Comparison of ENCODE assay signal across 20 cellular contexts in the genomic region with DNA sequence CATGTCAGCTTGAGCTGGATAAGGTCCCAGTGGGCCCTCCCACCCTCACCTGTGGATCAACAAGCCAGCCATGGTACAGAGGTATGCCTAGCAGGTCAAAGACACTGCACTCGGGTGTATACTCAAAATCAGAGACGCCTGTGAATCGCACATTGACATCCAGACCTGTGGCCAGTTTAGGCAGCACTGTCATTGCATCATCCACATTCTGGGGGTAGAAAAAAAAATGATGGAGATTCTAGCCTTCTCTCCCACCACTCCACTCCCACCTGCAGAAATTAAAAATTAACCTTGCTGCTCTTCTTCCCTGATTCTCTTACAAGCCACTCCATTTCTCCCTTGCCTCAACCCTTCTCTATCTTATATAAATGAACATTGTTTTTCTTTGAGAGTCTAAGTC. TPM values are rescaled to one million over a fixed set of nuclear protein-coding genes. Genes with fewer than 3 reads are reported as not detected.
DNase-seq lines count a peak whose midpoint lies in the region; ATAC-seq, FAIRE-seq and TF ChIP-seq lines count a peak whose summit lies in the region.
"Had no signal": no experiment of that assay in that cellular context is flagged by ENCODE, and none has a peak within 500 bp of the region (broad histone marks: within the 10 kb centered on the region; RNA-seq: fewer than 3 reads in every experiment).

No MANE protein-coding gene starts in this region.

- intact Hi-C loops in HepG2 (cut with micrococcal nuclease; ENCODE audit: unreplicated experiment): no loop called here
- intact Hi-C loops in right lobe of liver (cut with DNase I): no loop called here

- no peak overlapping the region for H3K4me3 Mint-ChIP-seq in T-helper 1 cell treated with Interleukin-12 subunit alpha and Interleukin-12 subunit beta and Interleukin-4 antibody, amounts not matched to agents 30 μg/mL and 1 μg/mL, for 36 hours
- H3K4me3 Mint-ChIP-seq in activated T-helper 17 cell treated with anti-CD3 and anti-CD28 coated beads, Interleukin-2, amount 50 U/mL, for 72 hours: no peak overlapping the region
- H3K4me3 Mint-ChIP-seq: B cell; CD8-positive, alpha-beta memory T cell had no signal

- no peaks in the 10 kb centered on the region for H4K20me1 ChIP-seq in HepG2 (ENCODE audit: insufficient read depth, low read length)

- peaks cover 29% of the 10 kb centered on the region for H3K36me3 Mint-ChIP-seq in T-helper 1 cell treated with Interleukin-12 subunit alpha and Interleukin-12 subunit beta and Interleukin-4 antibody, amounts not matched to agents 30 μg/mL and 1 μg/mL, for 36 hours (ENCODE audit: low read depth)
- peaks cover 30% of the 10 kb centered on the region for H3K36me3 Mint-ChIP-seq in activated T-helper 17 cell treated with anti-CD3 and anti-CD28 coated beads, Interleukin-2, amount 50 U/mL, for 72 hours (ENCODE audit: low read depth)

- 87% methylated on average over 3 of the region's 3 CpGs for WGBS in HepG2 (ENCODE audit: low lambda C conversion rate)
- 71% methylated on average over 2 of the region's 3 CpGs for WGBS in right lobe of liver (ENCODE audit: insufficient coverage, low coverage, low lambda C conversion rate, missing lambda C conversion rate)

- POLR2A ChIA-PET in HepG2 (lab: Yijun Ruan, JAX): interaction anchor here (1.4 to 9.1 kb wide), 2 partner anchors 19 to 27 kb away, joined by 4 to 150 read pairs; a partner anchor contains a TSS

- no peak overlapping the region for H3K4me3 ChIP-seq in HepG2 (replicated peaks in 1 of 3; ENCODE audit: insufficient read depth in 1 of 3, low read depth in 2 of 3, low read length in 3 of 3)
- no peak overlapping the region for H3K4me3 ChIP-seq in right lobe of liver
- H3K4me3 ChIP-seq in neutrophil (ENCODE audit: low read depth in 1 of 2, low read length in 1 of 2): peak overlapping the region in 1 of 2 experiments; percentile 90

- CTCF ChIA-PET in HepG2 (lab: Yijun Ruan, JAX; ENCODE audit: low intra/inter-chr PET ratio, low total read pairs): no interaction called here

- no peaks in the 10 kb centered on the region for H3K9me3 Mint-ChIP-seq in T-helper 1 cell treated with Interleukin-12 subunit alpha and Interleukin-12 subunit beta and Interleukin-4 antibody, amounts not matched to agents 30 μg/mL and 1 μg/mL, for 36 hours
- no peaks in the 10 kb centered on the region for H3K9me3 Mint-ChIP-seq in activated T-helper 17 cell treated with anti-CD3 and anti-CD28 coated beads, Interleukin-2, amount 50 U/mL, for 72 hours
- H3K9me3 Mint-ChIP-seq: CD8-positive, alpha-beta memory T cell had no signal

- H3K4me1 ChIP-seq in HepG2 (ENCODE audit: insufficient read depth, low read length) (peaks cover 59% of the 10 kb centered on the region), right lobe of liver (peaks cover 0 to 27% (median 13%) of the 10 kb centered on the region in 4 donors), neutrophil (ENCODE audit: control insufficient read depth in 1 of 2, insufficient read depth in 1 of 2, low read depth in 1 of 2, low read length in 1 of 2) (peaks cover 59 to 66% of the 10 kb centered on the region in 2 experiments)

- no peaks in the 10 kb centered on the region for H3K9me3 ChIP-seq in HepG2 (ENCODE audit: low read length)
- no peaks in the 10 kb centered on the region for H3K9me3 ChIP-seq in right lobe of liver
- H3K9me3 ChIP-seq in neutrophil: no peaks in the 10 kb centered on the region

- TF ChIP-seq CTCF in HepG2 (CRISPR knock-in tag; IDR thresholded peaks at IDR 0.05) (no peak), right lobe of liver (IDR thresholded peaks at IDR 0.05) (no peak), neutrophil (IDR thresholded peaks at IDR 0.05) (no peak)

- H2AFZ ChIP-seq in HepG2 (ENCODE audit: low read length): no peak overlapping the region

- TF ChIP-seq POLR2A in HepG2 (IDR thresholded peaks at IDR 0.05; ENCODE audit: insufficient read depth in 1 of 2, low read depth in 2 of 2, low read length in 2 of 2): no peak
- no peak for TF ChIP-seq POLR2A in right lobe of liver (IDR thresholded peaks at IDR 0.05)

- FAIRE-seq in HepG2 (lab: Jason Lieb, UNC): no peak
- FAIRE-seq: D721Med, H1 had no signal

- H3K27ac Mint-ChIP-seq in T-helper 1 cell treated with Interleukin-12 subunit alpha and Interleukin-12 subunit beta and Interleukin-4 antibody, amounts not matched to agents 30 μg/mL and 1 μg/mL, for 36 hours: peak overlapping the region; percentile 45
- H3K27ac Mint-ChIP-seq in activated T-helper 17 cell treated with anti-CD3 and anti-CD28 coated beads, Interleukin-2, amount 50 U/mL, for 72 hours: peak overlapping the region; percentile 7
- H3K27ac Mint-ChIP-seq: B cell had no signal

- H3K79me2 ChIP-seq in HepG2 (ENCODE audit: insufficient read depth, low read length): peaks cover 9% of the 10 kb centered on the region

- H3K4me2 ChIP-seq in HepG2 (ENCODE audit: low read depth, low read length): no peak overlapping the region

- H3K4me1 Mint-ChIP-seq in T-helper 1 cell treated with Interleukin-12 subunit alpha and Interleukin-12 subunit beta and Interleukin-4 antibody, amounts not matched to agents 30 μg/mL and 1 μg/mL, for 36 hours (ENCODE audit: low read depth): peaks cover 41% of the 10 kb centered on the region
- H3K4me1 Mint-ChIP-seq in activated T-helper 17 cell treated with anti-CD3 and anti-CD28 coated beads, Interleukin-2, amount 50 U/mL, for 72 hours: peaks cover 14% of the 10 kb centered on the region

- H3K27me3 ChIP-seq in HepG2 (ENCODE audit: control insufficient read depth in 1 of 2, insufficient read depth in 2 of 2, low read length in 2 of 2) (no peaks in the 10 kb centered on the region), right lobe of liver (no peaks in the 10 kb centered on the region), neutrophil (no peaks in the 10 kb centered on the region)

- TF ChIP-seq EP300 in HepG2 (IDR thresholded peaks at IDR 0.05; ENCODE audit: low read depth in 2 of 2, low read length in 2 of 2) (no peak), HepG2 (CRISPR knock-in tag; IDR thresholded peaks at IDR 0.05; ENCODE audit: borderline replicate concordance) (no peak)

- ATAC-seq in HepG2: no peak
- no peak for ATAC-seq in right lobe of liver
- no peak for ATAC-seq in activated T-helper 17 cell treated with anti-CD3 and anti-CD28 coated beads, Interleukin-2, amount 50 U/mL, for 72 hours (replicated peaks)
- no peak for ATAC-seq in GM21381 (IDR thresholded peaks at IDR 0.05; ENCODE audit: unreplicated experiment)

- in situ Hi-C loops in HepG2 (cut with HindIII; ENCODE audit: extremely low pct_ligation_motif_present, low pct_unique_long_range_greater_than_20kb): no loop called here

- no peaks in the 10 kb centered on the region for H3K27me3 Mint-ChIP-seq in T-helper 1 cell treated with Interleukin-12 subunit alpha and Interleukin-12 subunit beta and Interleukin-4 antibody, amounts not matched to agents 30 μg/mL and 1 μg/mL, for 36 hours (ENCODE audit: low read depth)
- no peaks in the 10 kb centered on the region for H3K27me3 Mint-ChIP-seq in activated T-helper 17 cell treated with anti-CD3 and anti-CD28 coated beads, Interleukin-2, amount 50 U/mL, for 72 hours
- H3K27me3 Mint-ChIP-seq: B cell had no signal

- BruUV-seq in HepG2 (replicated peaks; lab: Mats Ljungman, UMichigan): no TSS peak

- TF ChIP-seq RAD21 in HepG2 (CRISPR knock-in tag; IDR thresholded peaks at IDR 0.05): no peak

- no peak overlapping the region for H3K9ac ChIP-seq in HepG2 (ENCODE audit: insufficient read depth, low read depth, low read length)

- peaks cover 12 to 34% of the 10 kb centered on the region in 2 experiments; a peak in 4 of 5 replicates for H3K36me3 ChIP-seq in HepG2 (replicated peaks in 1 of 2; ENCODE audit: control insufficient read depth in 1 of 2, insufficient read depth in 2 of 2, low read length in 2 of 2)
- peaks cover 0 to 38% (median 13%) of the 10 kb centered on the region in 4 donors for H3K36me3 ChIP-seq in right lobe of liver
- H3K36me3 ChIP-seq in neutrophil: peaks cover 62% of the 10 kb centered on the region

- DNase-seq in T-helper 1 cell (no peak), HepG2 (ENCODE audit: low spot score) (no peak), right lobe of liver (no peak)
- no peak for DNase-seq in activated CD8-positive, alpha-beta memory T cell treated with anti-CD3 and anti-CD28 coated beads for 24 hours
- DNase-seq: CD8-positive, alpha-beta memory T cell; DMS79; NCI-H1092; NCI-H146; NCI-H2081 treated with DMSO at 0.1 percent for 48 hours; NCI-H524; SHP77 had no signal

- no peak overlapping the region for H3K27ac ChIP-seq in HepG2 (ENCODE audit: extremely low read length, insufficient read depth, low read length)
- no peak overlapping the region for H3K27ac ChIP-seq in right lobe of liver
- H3K27ac ChIP-seq in neutrophil: peak overlapping the region; percentile 96
- H3K27ac ChIP-seq: 22Rv1 had no signal

RNA-seq across cellular contexts. Expression of a gene that starts 6.3 kb away (rescaled TPM):
- total RNA-seq in HepG2 (2016; rRNA removed; fragmentation: Illumina TruSeq; extraction: Trizol) (9.2 and 11.1 TPM in 2 replicates), right lobe of liver (10 to 100 TPM; 10.1 to 19.7 (median 15.4) TPM)
- 1.5 and 1.9 TPM in 2 replicates for total RNA-seq in HepG2 (2016; cell fraction: cytosol; rRNA removed; fragmentation: Illumina TruSeq; extraction: Trizol; ENCODE audit: low read depth)
- 8.8 and 11.0 TPM in 2 replicates for total RNA-seq in HepG2 (2016; cell fraction: insoluble cytoplasmic fraction; rRNA removed; fragmentation: Illumina TruSeq; extraction: Trizol)
- total RNA-seq in HepG2 (2016; cell fraction: membrane; rRNA removed; fragmentation: Illumina TruSeq; extraction: Trizol): 3.7 and 4.9 TPM in 2 replicates
- 8.5 and 8.9 TPM in 2 replicates for total RNA-seq in HepG2 (2016; cell fraction: nucleus; rRNA removed; fragmentation: Illumina TruSeq; extraction: Trizol)
- 15.0 and 18.0 TPM in 2 replicates for polyA plus RNA-seq in HepG2 (2011; rRNA removed)
- polyA plus RNA-seq in HepG2 (2011; cell fraction: cytosol; rRNA removed): 7.7 and 9.4 TPM in 2 replicates
- 31.0 and 32.8 TPM in 2 replicates for polyA plus RNA-seq in HepG2 (2011; cell fraction: nucleus; rRNA removed)
- polyA plus RNA-seq in HepG2 (2012): 8.2 and 9.6 TPM in 2 replicates
- 0.92 and 1.1 TPM in 2 replicates for polyA plus RNA-seq in HepG2 (2016; cell fraction: cytosol; fragmentation: Illumina TruSeq; extraction: Trizol; ENCODE audit: low read depth)
- polyA plus RNA-seq in HepG2 (2016; cell fraction: insoluble cytoplasmic fraction; fragmentation: Illumina TruSeq; extraction: Trizol; ENCODE audit: low read depth): 7.1 and 9.8 TPM in 2 replicates
- polyA plus RNA-seq in HepG2 (2016; cell fraction: membrane; fragmentation: Illumina TruSeq; extraction: Trizol; ENCODE audit: low read depth): 2.3 and 3.0 TPM in 2 replicates
- 13.4 and 14.4 TPM in 2 replicates for polyA plus RNA-seq in HepG2 (2016; cell fraction: nucleus; fragmentation: Illumina TruSeq; extraction: Trizol; ENCODE audit: insufficient read depth, low read depth)
- polyA minus RNA-seq in HepG2 (2011; rRNA and poly(A)+ RNA removed; ENCODE audit: low replicate concordance): 24.5 and 31.9 TPM in 2 replicates
- polyA minus RNA-seq in HepG2 (2011; cell fraction: cytosol; rRNA and poly(A)+ RNA removed): 13.3 and 14.8 TPM in 2 replicates
- 13.6 and 15.3 TPM in 2 replicates for polyA minus RNA-seq in HepG2 (2011; cell fraction: nucleus; rRNA and poly(A)+ RNA removed)
- 10 to 100 TPM; 10.9 to 22.6 TPM for total RNA-seq in activated T-helper 17 cell treated with anti-CD3 and anti-CD28 coated beads, Interleukin-2, amount 50 U/mL, for 72 hours

RNA-seq across cellular contexts. Expression of a gene that starts 7.8 kb away (rescaled TPM):
- total RNA-seq in HepG2 (2016; rRNA removed; fragmentation: Illumina TruSeq; extraction: Trizol) (19.0 and 26.2 TPM in 2 replicates), right lobe of liver (10 to 100 TPM in 4 of 6 experiments, 1 to 10 TPM in 2; 4.7 to 12.0 (median 10.1) TPM)
- 12.5 and 13.5 TPM in 2 replicates for total RNA-seq in HepG2 (2016; cell fraction: cytosol; rRNA removed; fragmentation: Illumina TruSeq; extraction: Trizol; ENCODE audit: low read depth)
- total RNA-seq in HepG2 (2016; cell fraction: insoluble cytoplasmic fraction; rRNA removed; fragmentation: Illumina TruSeq; extraction: Trizol): 18.9 and 24.2 TPM in 2 replicates
- 15.0 and 18.8 TPM in 2 replicates for total RNA-seq in HepG2 (2016; cell fraction: membrane; rRNA removed; fragmentation: Illumina TruSeq; extraction: Trizol)
- 10.4 and 11.9 TPM in 2 replicates for total RNA-seq in HepG2 (2016; cell fraction: nucleus; rRNA removed; fragmentation: Illumina TruSeq; extraction: Trizol)
- 24.4 and 31.9 TPM in 2 replicates for polyA plus RNA-seq in HepG2 (2011; rRNA removed)
- polyA plus RNA-seq in HepG2 (2011; cell fraction: cytosol; rRNA removed): 27.4 and 28.5 TPM in 2 replicates
- 14.1 and 14.8 TPM in 2 replicates for polyA plus RNA-seq in HepG2 (2011; cell fraction: nucleus; rRNA removed)
- polyA plus RNA-seq in HepG2 (2012): 15.7 and 18.3 TPM in 2 replicates
- polyA plus RNA-seq in HepG2 (2016; cell fraction: cytosol; fragmentation: Illumina TruSeq; extraction: Trizol; ENCODE audit: low read depth): 4.3 and 5.1 TPM in 2 replicates
- 30.3 and 30.6 TPM in 2 replicates for polyA plus RNA-seq in HepG2 (2016; cell fraction: insoluble cytoplasmic fraction; fragmentation: Illumina TruSeq; extraction: Trizol; ENCODE audit: low read depth)
- polyA plus RNA-seq in HepG2 (2016; cell fraction: membrane; fragmentation: Illumina TruSeq; extraction: Trizol; ENCODE audit: low read depth): 12.6 and 13.9 TPM in 2 replicates
- 18.7 and 18.9 TPM in 2 replicates for polyA plus RNA-seq in HepG2 (2016; cell fraction: nucleus; fragmentation: Illumina TruSeq; extraction: Trizol; ENCODE audit: insufficient read depth, low read depth)
- 47.8 and 51.4 TPM in 2 replicates for polyA minus RNA-seq in HepG2 (2011; rRNA and poly(A)+ RNA removed; ENCODE audit: low replicate concordance)
- 18.1 and 20.1 TPM in 2 replicates for polyA minus RNA-seq in HepG2 (2011; cell fraction: cytosol; rRNA and poly(A)+ RNA removed)
- 10.6 and 12.7 TPM in 2 replicates for polyA minus RNA-seq in HepG2 (2011; cell fraction: nucleus; rRNA and poly(A)+ RNA removed)
- 10 to 100 TPM; 12.5 to 15.3 TPM for total RNA-seq in activated T-helper 17 cell treated with anti-CD3 and anti-CD28 coated beads, Interleukin-2, amount 50 U/mL, for 72 hours

RNA-seq across cellular contexts. Expression of a gene that starts 18.3 kb away (rescaled TPM):
- total RNA-seq in HepG2 (2016; rRNA removed; fragmentation: Illumina TruSeq; extraction: Trizol) (23.9 and 29.9 TPM in 2 replicates), right lobe of liver (10 to 100 TPM in 5 of 6 experiments, 1 to 10 TPM in 1; 9.9 to 18.5 (median 15.1) TPM)
- 23.6 and 28.6 TPM in 2 replicates for total RNA-seq in HepG2 (2016; cell fraction: cytosol; rRNA removed; fragmentation: Illumina TruSeq; extraction: Trizol; ENCODE audit: low read depth)
- 24.2 and 31.1 TPM in 2 replicates for total RNA-seq in HepG2 (2016; cell fraction: insoluble cytoplasmic fraction; rRNA removed; fragmentation: Illumina TruSeq; extraction: Trizol)
- total RNA-seq in HepG2 (2016; cell fraction: membrane; rRNA removed; fragmentation: Illumina TruSeq; extraction: Trizol): 36.8 and 45.0 TPM in 2 replicates
- total RNA-seq in HepG2 (2016; cell fraction: nucleus; rRNA removed; fragmentation: Illumina TruSeq; extraction: Trizol): 13.1 and 16.4 TPM in 2 replicates
- polyA plus RNA-seq in HepG2 (2011; rRNA removed): 13.3 and 14.3 TPM in 2 replicates
- polyA plus RNA-seq in HepG2 (2011; cell fraction: cytosol; rRNA removed): 13.7 and 18.5 TPM in 2 replicates
- 22.7 and 24.4 TPM in 2 replicates for polyA plus RNA-seq in HepG2 (2011; cell fraction: nucleus; rRNA removed)
- 8.0 and 10.7 TPM in 2 replicates for polyA plus RNA-seq in HepG2 (2012)
- 31.8 and 41.1 TPM in 2 replicates for polyA plus RNA-seq in HepG2 (2016; cell fraction: cytosol; fragmentation: Illumina TruSeq; extraction: Trizol; ENCODE audit: low read depth)
- 34.4 and 34.7 TPM in 2 replicates for polyA plus RNA-seq in HepG2 (2016; cell fraction: insoluble cytoplasmic fraction; fragmentation: Illumina TruSeq; extraction: Trizol; ENCODE audit: low read depth)
- polyA plus RNA-seq in HepG2 (2016; cell fraction: membrane; fragmentation: Illumina TruSeq; extraction: Trizol; ENCODE audit: low read depth): 37.6 and 45.5 TPM in 2 replicates
- polyA plus RNA-seq in HepG2 (2016; cell fraction: nucleus; fragmentation: Illumina TruSeq; extraction: Trizol; ENCODE audit: insufficient read depth, low read depth): 19.8 and 22.9 TPM in 2 replicates
- polyA minus RNA-seq in HepG2 (2011; rRNA and poly(A)+ RNA removed; ENCODE audit: low replicate concordance): 6.4 and 37.2 TPM in 2 replicates
- polyA minus RNA-seq in HepG2 (2011; cell fraction: cytosol; rRNA and poly(A)+ RNA removed): 11.8 and 16.0 TPM in 2 replicates
- 13.8 and 14.7 TPM in 2 replicates for polyA minus RNA-seq in HepG2 (2011; cell fraction: nucleus; rRNA and poly(A)+ RNA removed)
- total RNA-seq in activated T-helper 17 cell treated with anti-CD3 and anti-CD28 coated beads, Interleukin-2, amount 50 U/mL, for 72 hours: under 1 TPM; 0.19 to 0.30 TPM
- total RNA-seq: CD8-positive, alpha-beta memory T cell had no signal
- polyA plus RNA-seq: CD8-positive, alpha-beta memory T cell had no signal

RNA-seq across cellular contexts. Expression of a gene that starts 25.8 kb away (rescaled TPM):
- total RNA-seq in HepG2 (2016; rRNA removed; fragmentation: Illumina TruSeq; extraction: Trizol) (188 and 298 TPM in 2 replicates), right lobe of liver (100 to 1,000 TPM; 298 to 572 (median 459) TPM)
- 172 and 174 TPM in 2 replicates for total RNA-seq in HepG2 (2016; cell fraction: cytosol; rRNA removed; fragmentation: Illumina TruSeq; extraction: Trizol; ENCODE audit: low read depth)
- 172 and 303 TPM in 2 replicates for total RNA-seq in HepG2 (2016; cell fraction: insoluble cytoplasmic fraction; rRNA removed; fragmentation: Illumina TruSeq; extraction: Trizol)
- total RNA-seq in HepG2 (2016; cell fraction: membrane; rRNA removed; fragmentation: Illumina TruSeq; extraction: Trizol): 391 and 396 TPM in 2 replicates
- 237 and 286 TPM in 2 replicates for total RNA-seq in HepG2 (2016; cell fraction: nucleus; rRNA removed; fragmentation: Illumina TruSeq; extraction: Trizol)
- polyA plus RNA-seq in HepG2 (2011; rRNA removed): 269 and 315 TPM in 2 replicates
- polyA plus RNA-seq in HepG2 (2011; cell fraction: cytosol; rRNA removed): 210 and 326 TPM in 2 replicates
- 209 and 246 TPM in 2 replicates for polyA plus RNA-seq in HepG2 (2011; cell fraction: nucleus; rRNA removed)
- polyA plus RNA-seq in HepG2 (2012): 202 and 241 TPM in 2 replicates
- 183 and 188 TPM in 2 replicates for polyA plus RNA-seq in HepG2 (2016; cell fraction: cytosol; fragmentation: Illumina TruSeq; extraction: Trizol; ENCODE audit: low read depth)
- 211 and 221 TPM in 2 replicates for polyA plus RNA-seq in HepG2 (2016; cell fraction: insoluble cytoplasmic fraction; fragmentation: Illumina TruSeq; extraction: Trizol; ENCODE audit: low read depth)
- 341 and 359 TPM in 2 replicates for polyA plus RNA-seq in HepG2 (2016; cell fraction: membrane; fragmentation: Illumina TruSeq; extraction: Trizol; ENCODE audit: low read depth)
- 425 and 431 TPM in 2 replicates for polyA plus RNA-seq in HepG2 (2016; cell fraction: nucleus; fragmentation: Illumina TruSeq; extraction: Trizol; ENCODE audit: insufficient read depth, low read depth)
- polyA minus RNA-seq in HepG2 (2011; rRNA and poly(A)+ RNA removed; ENCODE audit: low replicate concordance): 346 and 363 TPM in 2 replicates
- polyA minus RNA-seq in HepG2 (2011; cell fraction: cytosol; rRNA and poly(A)+ RNA removed): 145 and 155 TPM in 2 replicates
- 108 and 145 TPM in 2 replicates for polyA minus RNA-seq in HepG2 (2011; cell fraction: nucleus; rRNA and poly(A)+ RNA removed)
- total RNA-seq in activated T-helper 17 cell treated with anti-CD3 and anti-CD28 coated beads, Interleukin-2, amount 50 U/mL, for 72 hours: 100 to 1,000 TPM; 114 to 212 TPM

RNA-seq across cellular contexts. Expression of a gene that starts 36.0 kb away (rescaled TPM):
- total RNA-seq in HepG2 (2016; rRNA removed; fragmentation: Illumina TruSeq; extraction: Trizol) (0.20 and 0.40 TPM in 2 replicates), right lobe of liver (under 1 TPM in 5 of 6 experiments, not detected in 1; 0.12 to 0.76 (median 0.42) TPM)
- total RNA-seq in HepG2 (2016; cell fraction: cytosol; rRNA removed; fragmentation: Illumina TruSeq; extraction: Trizol; ENCODE audit: low read depth): 0.10 and 0.62 TPM in 2 replicates
- 0.19 and 0.41 TPM in 2 replicates for total RNA-seq in HepG2 (2016; cell fraction: insoluble cytoplasmic fraction; rRNA removed; fragmentation: Illumina TruSeq; extraction: Trizol)
- total RNA-seq in HepG2 (2016; cell fraction: membrane; rRNA removed; fragmentation: Illumina TruSeq; extraction: Trizol): 0.21 and 0.40 TPM in 2 replicates
- total RNA-seq in HepG2 (2016; cell fraction: nucleus; rRNA removed; fragmentation: Illumina TruSeq; extraction: Trizol): 0.50 and 1.3 TPM in 2 replicates
- polyA plus RNA-seq in HepG2 (2011; rRNA removed): 0.84 and 1.1 TPM in 2 replicates
- 0.13 and 0.17 TPM in 2 replicates for polyA plus RNA-seq in HepG2 (2011; cell fraction: cytosol; rRNA removed)
- polyA plus RNA-seq in HepG2 (2011; cell fraction: nucleus; rRNA removed): 3.3 and 3.7 TPM in 2 replicates
- 0.52 and 0.79 TPM in 2 replicates for polyA plus RNA-seq in HepG2 (2012)
- 0.08 TPM in 2 replicates for polyA plus RNA-seq in HepG2 (2016; cell fraction: cytosol; fragmentation: Illumina TruSeq; extraction: Trizol; ENCODE audit: low read depth)
- polyA plus RNA-seq in HepG2 (2016; cell fraction: insoluble cytoplasmic fraction; fragmentation: Illumina TruSeq; extraction: Trizol; ENCODE audit: low read depth): 0.33 TPM in 1 of 2 replicates, not detected in the other
- 0.05 and 0.16 TPM in 2 replicates for polyA plus RNA-seq in HepG2 (2016; cell fraction: membrane; fragmentation: Illumina TruSeq; extraction: Trizol; ENCODE audit: low read depth)
- 1.8 and 2.4 TPM in 2 replicates for polyA plus RNA-seq in HepG2 (2016; cell fraction: nucleus; fragmentation: Illumina TruSeq; extraction: Trizol; ENCODE audit: insufficient read depth, low read depth)
- polyA minus RNA-seq in HepG2 (2011; rRNA and poly(A)+ RNA removed; ENCODE audit: low replicate concordance): 0.66 and 1.5 TPM in 2 replicates
- polyA minus RNA-seq in HepG2 (2011; cell fraction: cytosol; rRNA and poly(A)+ RNA removed): 0.26 TPM in 1 of 2 replicates, not detected in the other
- 1.2 and 2.1 TPM in 2 replicates for polyA minus RNA-seq in HepG2 (2011; cell fraction: nucleus; rRNA and poly(A)+ RNA removed)
- 1 to 10 TPM; 1.4 to 4.5 TPM for total RNA-seq in activated T-helper 17 cell treated with anti-CD3 and anti-CD28 coated beads, Interleukin-2, amount 50 U/mL, for 72 hours
- total RNA-seq: G401 had no signal

Comparison
In these comparisons a context has a peak if more than half of its experiments do, and no peak if none do; other contexts are left out.
1. RNA of a gene that starts 18.3 kb away (total RNA-seq): 13.1 to 45.0 TPM in HepG2 and 9.9 to 18.5 TPM in right lobe of liver; 0.19 to 0.30 TPM in activated T-helper 17 cell treated with anti-CD3 and anti-CD28 coated beads, Interleukin-2, amount 50 U/mL, for 72 hours; every median in the first group is over 4 times any median in the second.